2 cellular contexts compared by ENCODE assay signal in the genomic region with DNA sequence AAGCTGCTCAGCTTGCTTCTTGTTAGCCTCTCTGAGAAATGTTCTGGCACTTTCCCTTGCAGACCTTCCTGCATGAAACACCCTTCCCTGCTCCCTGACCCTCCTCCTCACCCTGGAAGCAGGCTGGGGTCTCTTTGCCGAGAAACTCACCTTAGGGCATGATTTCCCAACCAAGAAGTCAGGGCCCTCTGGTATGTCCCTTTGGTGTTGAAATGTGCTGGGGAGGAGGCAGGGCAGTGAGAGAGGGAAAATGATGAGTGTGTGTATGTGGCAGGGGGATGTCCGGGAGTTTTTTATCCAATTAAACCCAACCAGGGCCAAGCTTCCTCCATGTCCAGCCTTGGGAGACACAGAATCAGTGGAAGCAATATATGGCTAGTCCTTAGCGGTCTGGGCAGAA.
TF ChIP-seq lines count a peak whose summit lies in the region.

No MANE protein-coding gene starts in this region.

TF ChIP-seq in A549, 52 proteins besides CTCF, POLR2A, EP300 and RAD21:
- TF ChIP-seq ZFP36 (IDR thresholded peaks at IDR 0.05; ENCODE audit: borderline replicate concordance, partially characterized antibody) (no peak), TP53 (CRISPR knock-in tag; IDR thresholded peaks at IDR 0.05) (no peak), MYC (IDR thresholded peaks at IDR 0.05; ENCODE audit: borderline replicate concordance, low read length) (no peak), SMC3 (IDR thresholded peaks at IDR 0.05) (no peak), KDM5A (IDR thresholded peaks at IDR 0.05) (no peak), MAFK (IDR thresholded peaks at IDR 0.05; ENCODE audit: partially characterized antibody) (no peak), JUNB (IDR thresholded peaks at IDR 0.05) (no peak), BHLHE40 (IDR thresholded peaks at IDR 0.05; ENCODE audit: low read depth, low read length) (no peak)
- TF ChIP-seq, protein P1, sequence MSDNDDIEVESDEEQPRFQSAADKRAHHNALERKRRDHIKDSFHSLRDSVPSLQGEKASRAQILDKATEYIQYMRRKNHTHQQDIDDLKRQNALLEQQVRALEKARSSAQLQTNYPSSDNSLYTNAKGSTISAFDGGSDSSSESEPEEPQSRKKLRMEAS (IDR thresholded peaks at IDR 0.05): no peak

TF ChIP-seq in GM12878, 131 proteins besides CTCF, POLR2A, EP300 and RAD21:
- no peak for TF ChIP-seq CREB1 (IDR thresholded peaks at IDR 0.05; ENCODE audit: low read depth)
- no peak for TF ChIP-seq RUNX3 (IDR thresholded peaks at IDR 0.05; ENCODE audit: low read length)
- no peak for TF ChIP-seq CBFB (IDR thresholded peaks at IDR 0.05; ENCODE audit: low read depth)
- no peak for TF ChIP-seq STAT1 (conservative IDR thresholded peaks at IDR 0.05)
- TF ChIP-seq SUZ12 (IDR thresholded peaks at IDR 0.05; ENCODE audit: unreplicated experiment): no peak
- TF ChIP-seq, protein P2, sequence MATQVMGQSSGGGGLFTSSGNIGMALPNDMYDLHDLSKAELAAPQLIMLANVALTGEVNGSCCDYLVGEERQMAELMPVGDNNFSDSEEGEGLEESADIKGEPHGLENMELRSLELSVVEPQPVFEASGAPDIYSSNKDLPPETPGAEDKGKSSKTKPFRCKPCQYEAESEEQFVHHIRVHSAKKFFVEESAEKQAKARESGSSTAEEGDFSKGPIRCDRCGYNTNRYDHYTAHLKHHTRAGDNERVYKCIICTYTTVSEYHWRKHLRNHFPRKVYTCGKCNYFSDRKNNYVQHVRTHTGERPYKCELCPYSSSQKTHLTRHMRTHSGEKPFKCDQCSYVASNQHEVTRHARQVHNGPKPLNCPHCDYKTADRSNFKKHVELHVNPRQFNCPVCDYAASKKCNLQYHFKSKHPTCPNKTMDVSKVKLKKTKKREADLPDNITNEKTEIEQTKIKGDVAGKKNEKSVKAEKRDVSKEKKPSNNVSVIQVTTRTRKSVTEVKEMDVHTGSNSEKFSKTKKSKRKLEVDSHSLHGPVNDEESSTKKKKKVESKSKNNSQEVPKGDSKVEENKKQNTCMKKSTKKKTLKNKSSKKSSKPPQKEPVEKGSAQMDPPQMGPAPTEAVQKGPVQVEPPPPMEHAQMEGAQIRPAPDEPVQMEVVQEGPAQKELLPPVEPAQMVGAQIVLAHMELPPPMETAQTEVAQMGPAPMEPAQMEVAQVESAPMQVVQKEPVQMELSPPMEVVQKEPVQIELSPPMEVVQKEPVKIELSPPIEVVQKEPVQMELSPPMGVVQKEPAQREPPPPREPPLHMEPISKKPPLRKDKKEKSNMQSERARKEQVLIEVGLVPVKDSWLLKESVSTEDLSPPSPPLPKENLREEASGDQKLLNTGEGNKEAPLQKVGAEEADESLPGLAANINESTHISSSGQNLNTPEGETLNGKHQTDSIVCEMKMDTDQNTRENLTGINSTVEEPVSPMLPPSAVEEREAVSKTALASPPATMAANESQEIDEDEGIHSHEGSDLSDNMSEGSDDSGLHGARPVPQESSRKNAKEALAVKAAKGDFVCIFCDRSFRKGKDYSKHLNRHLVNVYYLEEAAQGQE (IDR thresholded peaks at IDR 0.05; ENCODE audit: low read depth, low read length): no peak
- TF ChIP-seq IKZF1 (conservative IDR thresholded peaks at IDR 0.05): no peak
- TF ChIP-seq NBN (IDR thresholded peaks at IDR 0.05): no peak
- TF ChIP-seq SP1 (IDR thresholded peaks at IDR 0.05; ENCODE audit: low read depth, low read length): no peak
- TF ChIP-seq HCFC1 (IDR thresholded peaks at IDR 0.05; ENCODE audit: low read length): no peak
- no peak for TF ChIP-seq BRCA1 (IDR thresholded peaks at IDR 0.05; ENCODE audit: low read depth, low read length)
